Comparison of ENCODE assay signal across 17 cellular contexts in genomic region chr7:38681882-38682281, GRCh38. TPM values are rescaled to one million over a fixed set of nuclear protein-coding genes. Genes with fewer than 3 reads are reported as not detected.
DNase-seq lines count a peak whose midpoint lies in the region; ATAC-seq and TF ChIP-seq lines count a peak whose summit lies in the region.
"Had no signal": no experiment of that assay in that cellular context is flagged by ENCODE, and none has a peak within 500 bp of the region (broad histone marks: within the 10 kb centered on the region; RNA-seq: fewer than 3 reads in every experiment).

No MANE protein-coding gene starts in this region.

- no peaks in the 10 kb centered on the region for H3K9me3 ChIP-seq in colonic mucosa
- H3K9me3 ChIP-seq: left lung had no signal

- H3K27me3 Mint-ChIP-seq in osteocyte (ENCODE audit: unreplicated experiment), result peaks cover 21% of the 10 kb centered on the region

- no peak overlapping the region for H3K27ac Mint-ChIP-seq in osteocyte (ENCODE audit: unreplicated experiment)
- H3K27ac Mint-ChIP-seq: activated naive CD8-positive, alpha-beta T cell; activated T-cell treated with anti-CD3 and anti-CD28 coated beads, Interleukin-2, amount 50 U/mL, for 24 hours had no signal

- no peak overlapping the region for H3K27ac ChIP-seq in brain microvascular endothelial cell
- no peak overlapping the region for H3K27ac ChIP-seq in colonic mucosa
- H3K27ac ChIP-seq: left lung had no signal

- intact Hi-C loops in colonic mucosa (cut with DNase I), result no loop called here

- peaks cover 3% of the 10 kb centered on the region for H3K9me3 Mint-ChIP-seq in osteocyte (ENCODE audit: unreplicated experiment)
- H3K9me3 Mint-ChIP-seq: activated T-cell treated with anti-CD3 and anti-CD28 coated beads, Interleukin-2, amount 50 U/mL, for 24 hours had no signal

- DNase-seq in AG10803 (ENCODE audit: low read depth), result peak; percentile 46
- peak; percentile 34 for DNase-seq in LNCaP clone FGC (ENCODE audit: low read depth)
- peak; percentile 96 for DNase-seq in NCI-H2171 treated with DMSO at 0.1 percent for 48 hours (lab: John Stamatoyannopoulos, UW)
- DNase-seq in cardiac fibroblast (ENCODE audit: low read depth in 2 of 2), result peak; percentile 29 to 84
- DNase-seq in osteocyte (ENCODE audit: extremely low spot score, unreplicated experiment), result no peak
- no peak for DNase-seq in brain microvascular endothelial cell
- no peak for DNase-seq in colonic mucosa
- DNase-seq: activated T-cell treated with anti-CD3 and anti-CD28 coated beads, Interleukin-2, amount 50 U/mL, for 24 hours; effector CD8-positive, alpha-beta T cell; foreskin melanocyte; GF-D8; left lung had no signal

- no peaks in the 10 kb centered on the region for H3K4me1 ChIP-seq in colonic mucosa
- H3K4me1 ChIP-seq: left lung had no signal

- ATAC-seq in HG03135 (IDR thresholded peaks at IDR 0.05; ENCODE audit: unreplicated experiment), result no peak
- ATAC-seq: left lung had no signal

- no peak overlapping the region for H3K4me3 Mint-ChIP-seq in osteocyte (ENCODE audit: unreplicated experiment)
- H3K4me3 Mint-ChIP-seq: activated naive CD8-positive, alpha-beta T cell; activated T-cell treated with anti-CD3 and anti-CD28 coated beads, Interleukin-2, amount 50 U/mL, for 24 hours had no signal

- H3K36me3 ChIP-seq in brain microvascular endothelial cell (replicated peaks) (no peaks in the 10 kb centered on the region), colonic mucosa (no peaks in the 10 kb centered on the region)
- H3K36me3 ChIP-seq: left lung had no signal

- H3K36me3 Mint-ChIP-seq in osteocyte (ENCODE audit: unreplicated experiment), result no peaks in the 10 kb centered on the region

- H3K4me3 ChIP-seq in AG10803 (ENCODE audit: low read length) (no peak overlapping the region), LNCaP clone FGC (ENCODE audit: low read depth, low read length) (no peak overlapping the region), cardiac fibroblast (replicated peaks in 1 of 2; ENCODE audit: low read depth in 2 of 2, low read length in 2 of 2) (no peak overlapping the region), brain microvascular endothelial cell (ENCODE audit: low read depth, low read length) (no peak overlapping the region), colonic mucosa (no peak overlapping the region)
- H3K4me3 ChIP-seq: left lung had no signal

- TF ChIP-seq CTCF in AG10803 (conservative IDR thresholded peaks at IDR 0.05; ENCODE audit: low read length), result no peak
- no peak for TF ChIP-seq CTCF in LNCaP clone FGC (IDR thresholded peaks at IDR 0.05; ENCODE audit: control insufficient read depth, extremely low read depth, insufficient read depth)
- no peak for TF ChIP-seq CTCF in cardiac fibroblast (IDR thresholded peaks at IDR 0.05; ENCODE audit: low read depth, low read length)
- no peak for TF ChIP-seq CTCF in osteocyte (IDR thresholded peaks at IDR 0.05)
- TF ChIP-seq CTCF in brain microvascular endothelial cell (IDR thresholded peaks at IDR 0.05; ENCODE audit: low read depth, low read length, missing control alignments), result no peak
- TF ChIP-seq CTCF in colonic mucosa (IDR thresholded peaks at IDR 0.05), result no peak

- no peaks in the 10 kb centered on the region for H3K4me1 Mint-ChIP-seq in osteocyte (ENCODE audit: unreplicated experiment)

- in situ Hi-C loops in brain microvascular endothelial cell (cut with HindIII; ENCODE audit: low pct_ligation_motif_present, low sequenced_read_pairs), result no loop called here

- H3K9ac ChIP-seq in colonic mucosa (ENCODE audit: low read depth in 2 of 2, low read length in 2 of 2), result no peak overlapping the region

- H3K27me3 ChIP-seq in brain microvascular endothelial cell (replicated peaks), result no peaks in the 10 kb centered on the region
- H3K27me3 ChIP-seq in colonic mucosa, result no peaks in the 10 kb centered on the region
- H3K27me3 ChIP-seq: left lung had no signal

RNA-seq across cellular contexts. Expression of gene AMPH, which starts 50.7 kb away (rescaled TPM):
- total RNA-seq in osteocyte (9.8 and 10.7 TPM in 2 replicates), colonic mucosa (1 to 10 TPM in 1 of 2 donors, under 1 TPM in 1; 0.49 to 1.1 TPM)
- total RNA-seq: bronchial epithelial cell, HT-29, NCI-H460 had no signal

Comparison
In these comparisons a context has a peak if more than half of its experiments do, and no peak if none do; other contexts are left out.
1. DNase-seq: peak in AG10803 (single experiment), LNCaP clone FGC (single experiment), NCI-H2171 treated with DMSO at 0.1 percent for 48 hours (single experiment) and cardiac fibroblast (2 of 2); none in osteocyte (single experiment), brain microvascular endothelial cell (single experiment) and colonic mucosa (single experiment).